In the genomic region with DNA sequence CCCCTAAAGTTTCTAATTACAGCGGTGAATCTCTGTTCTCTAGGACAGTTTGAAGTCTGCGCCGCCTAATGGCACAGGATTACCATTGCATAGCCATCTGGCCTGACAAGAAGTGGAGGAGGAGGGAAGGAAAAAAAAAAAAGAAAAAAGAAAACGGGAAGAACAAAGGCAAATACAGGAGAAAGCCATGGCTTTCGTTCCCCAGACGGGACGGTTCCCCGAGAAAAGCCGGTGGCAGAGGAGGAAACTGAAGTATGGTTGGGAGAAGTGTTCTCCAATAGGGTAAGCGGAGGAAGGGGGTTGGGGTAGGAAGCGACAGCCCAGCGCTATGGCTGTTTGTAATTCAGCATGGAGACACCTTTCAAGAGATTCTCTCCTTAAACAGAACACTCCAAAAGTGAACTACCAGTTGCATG, we compare ENCODE assay signal across 8 cellular contexts.
A peak's percentile ranks its signal among the peaks of the same experiment; 100 is the strongest.
DNase-seq lines count a peak whose midpoint lies in the region; ATAC-seq, FAIRE-seq and TF ChIP-seq lines count a peak whose summit lies in the region.

No MANE protein-coding gene starts in this region.

- no peaks in the 10 kb centered on the region for H3K9me3 ChIP-seq in GM12878 (replicated peaks; ENCODE audit: control insufficient read depth, insufficient read depth, low read length)
- H3K9me3 ChIP-seq in iPS-20b (ENCODE audit: insufficient read depth, low read depth, low read length) = no peaks in the 10 kb centered on the region
- H3K9me3 ChIP-seq in sigmoid colon = no peaks in the 10 kb centered on the region

- no peaks in the 10 kb centered on the region for H4K20me1 ChIP-seq in GM12878 (ENCODE audit: control insufficient read depth, insufficient read depth)

- peak overlapping the region; percentile 69 for H3K4me3 ChIP-seq in GM12878
- peak overlapping the region; percentile 90 for H3K4me3 ChIP-seq in iPS-20b (ENCODE audit: low read length)
- H3K4me3 ChIP-seq in sigmoid colon = peak overlapping the region; percentile 35 to 54 (median 50)

- TSS peak; percentile 69 for BruUV-seq in GM12878 (replicated peaks; lab: Mats Ljungman, UMichigan)

- CTCF ChIA-PET in RWPE1 (lab: Yijun Ruan, JAX) = interaction anchor here (0.5 to 0.7 kb wide), 3 partner anchors 16 to 62 kb away, joined by 3 read pairs; no protein-coding TSS in a partner anchor
- CTCF ChIA-PET in GM12878 (lab: Yijun Ruan, JAX) = interaction anchor here (0.8 to 2.4 kb wide), 9 partner anchors 14 to 309 kb away, joined by 3 to 13 read pairs (median 4); a partner anchor contains a TSS

- H3K36me3 ChIP-seq in GM12878 (ENCODE audit: control insufficient read depth in 2 of 2, insufficient read depth in 2 of 2, low read length in 1 of 2) (no peaks in the 10 kb centered on the region), iPS-20b (ENCODE audit: insufficient read depth, low read depth, low read length) (peaks cover 4% of the 10 kb centered on the region; the same call in 1 of the 2 replicates), sigmoid colon (no peaks in the 10 kb centered on the region)

- WGBS in GM12878 (ENCODE audit: insufficient coverage, insufficient replicate concordance, low lambda C conversion rate, missing lambda C conversion rate) = 21% methylated on average over 11 of the region's 12 CpGs
- WGBS in sigmoid colon, 2 donors = 0% methylated on average over 12 of the region's 12 CpGs

- DNase-seq in D341Med (ENCODE audit: low spot score) = peak; percentile 40
- DNase-seq in RWPE1 (ENCODE audit: low spot score) = peak; percentile 24
- peak; percentile 30 for DNase-seq in GM12878 (ENCODE audit: low read depth, low spot score)
- peak; percentile 59 for DNase-seq in sigmoid colon
- no peak for DNase-seq in activated CD4-positive, CD25-positive, alpha-beta regulatory T cell treated with anti-CD3 and anti-CD28 coated beads, Interleukin-2, amount 50 U/mL, for 72 hours

- H3K27ac ChIP-seq in RWPE1 (no peak overlapping the region), GM12878 (ENCODE audit: control insufficient read depth, insufficient read depth) (peak overlapping the region; percentile 38), iPS-20b (ENCODE audit: low read length) (no peak overlapping the region), sigmoid colon (peak overlapping the region; percentile 72 to 80 (median 76))

- peak; percentile 56 for TF ChIP-seq CTCF in RWPE1 (conservative IDR thresholded peaks at IDR 0.05; ENCODE audit: low read depth)
- TF ChIP-seq CTCF in GM12878 (IDR thresholded peaks at IDR 0.05 in 2 of 3, conservative IDR thresholded peaks at IDR 0.05 in 1 of 3; ENCODE audit: control insufficient read depth in 2 of 3, extremely low read depth in 1 of 3, insufficient read depth in 1 of 3, low read depth in 3 of 3, low read length in 3 of 3) = peak; percentile 51 to 67 (median 63)
- peak; percentile 20 to 51 (median 36) for TF ChIP-seq CTCF in sigmoid colon (IDR thresholded peaks at IDR 0.05)

- SMC1A ChIA-PET in GM12878 (lab: Charles Lee; ENCODE audit: uncharacterized antibody, unreplicated experiment) = interaction anchor here (1.1 to 2.2 kb wide), 3 partner anchors 74 to 244 kb away, joined by 3 to 10 read pairs (median 4); a partner anchor contains a TSS

- intact Hi-C loops in GM12878 (cut with micrococcal nuclease; ENCODE audit: unreplicated experiment) = loop anchor here (2.0 kb wide), 3 partner anchors 82 to 312 kb away; a partner anchor contains a TSS
- intact Hi-C loops in sigmoid colon (cut with DNase I) = loop anchor here (5.0 kb wide), 1 partner anchor 314 kb away; a partner anchor contains a TSS

- TF ChIP-seq RAD21 in GM12878 (IDR thresholded peaks at IDR 0.05; ENCODE audit: insufficient read depth, low read depth, low read length) = peak; percentile 48; the same call in 1 of the 2 replicates

- in situ Hi-C loops in GM12878 (cut with MboI) = loop anchor here (5.0 kb wide), 1 partner anchor 309 kb away; no protein-coding TSS in a partner anchor

- TF ChIP-seq POLR2A in GM12878 (IDR thresholded peaks at IDR 0.05; ENCODE audit: low read depth, low read length) (no peak), sigmoid colon (IDR thresholded peaks at IDR 0.05) (no peak)

- H2AFZ ChIP-seq in GM12878 (ENCODE audit: control insufficient read depth, low read depth, low read length) = peak overlapping the region; percentile 73

- no peak for FAIRE-seq in GM12878 (lab: Jason Lieb, UNC)

- H3K9ac ChIP-seq in GM12878 (ENCODE audit: control insufficient read depth, insufficient read depth, low read length) = peak overlapping the region; percentile 49
- H3K9ac ChIP-seq in iPS-20b (ENCODE audit: low read depth, low read length) = peak overlapping the region; percentile 89; the same call in 1 of the 2 replicates

- ATAC-seq in GM19438 (IDR thresholded peaks at IDR 0.05; ENCODE audit: low read depth, unreplicated experiment) (peak; percentile 56), HG03469 (IDR thresholded peaks at IDR 0.05; ENCODE audit: unreplicated experiment) (peak; percentile 43), GM12878 (peak; percentile 80)

- TF ChIP-seq EP300 in GM12878 (IDR thresholded peaks at IDR 0.05; ENCODE audit: borderline replicate concordance in 1 of 2, control insufficient read depth in 1 of 2, low read depth in 2 of 2, low read length in 2 of 2) (no peak), sigmoid colon (IDR thresholded peaks at IDR 0.05) (no peak)

- H3K27me3 ChIP-seq in GM12878 (replicated peaks in 1 of 2; ENCODE audit: control insufficient read depth in 2 of 2, insufficient read depth in 2 of 2, low read length in 1 of 2) (no peaks in the 10 kb centered on the region), iPS-20b (ENCODE audit: insufficient read depth, low read length) (peaks cover 8% of the 10 kb centered on the region; the same call in 1 of the 2 replicates), sigmoid colon (no peaks in the 10 kb centered on the region)

- H3K4me2 ChIP-seq in GM12878 (ENCODE audit: control insufficient read depth, insufficient read depth) = peak overlapping the region; percentile 41; the same call in 1 of the 2 replicates

- RAD21 ChIA-PET in GM12878 (lab: Charles Lee; ENCODE audit: unreplicated experiment) = interaction anchor here (1.2 to 1.9 kb wide), 4 partner anchors 81 to 314 kb away, joined by 4 to 11 read pairs (median 6); a partner anchor contains a TSS

- POLR2A ChIA-PET in RWPE1 (lab: Yijun Ruan, JAX; ENCODE audit: low non-redundant PET) = interaction anchor here (0.7 kb wide), 1 partner anchor 311 kb away, joined by 5 read pairs; a partner anchor contains a TSS
- POLR2A ChIA-PET in GM12878 (lab: Charles Lee) = interaction anchor here (0.7 to 1.7 kb wide), 4 partner anchors 29 to 312 kb away, joined by 3 to 9 read pairs (median 5); a partner anchor contains a TSS

- H3K79me2 ChIP-seq in GM12878 (ENCODE audit: control insufficient read depth, insufficient read depth, low read length) = no peaks in the 10 kb centered on the region; the same call in none of the 2 replicates

- H3K4me1 ChIP-seq in GM12878 (ENCODE audit: control insufficient read depth, insufficient read depth, low read length) (no peaks in the 10 kb centered on the region), iPS-20b (ENCODE audit: insufficient read depth, low read length) (no peaks in the 10 kb centered on the region; the same call in 1 of the 2 replicates), sigmoid colon (peaks cover 0 to 5% (median 0%) of the 10 kb centered on the region in 4 donors)

TF ChIP-seq in GM12878, 131 proteins besides CTCF, POLR2A, EP300 and RAD21 (continues in another document):
- TF ChIP-seq, protein P1, sequence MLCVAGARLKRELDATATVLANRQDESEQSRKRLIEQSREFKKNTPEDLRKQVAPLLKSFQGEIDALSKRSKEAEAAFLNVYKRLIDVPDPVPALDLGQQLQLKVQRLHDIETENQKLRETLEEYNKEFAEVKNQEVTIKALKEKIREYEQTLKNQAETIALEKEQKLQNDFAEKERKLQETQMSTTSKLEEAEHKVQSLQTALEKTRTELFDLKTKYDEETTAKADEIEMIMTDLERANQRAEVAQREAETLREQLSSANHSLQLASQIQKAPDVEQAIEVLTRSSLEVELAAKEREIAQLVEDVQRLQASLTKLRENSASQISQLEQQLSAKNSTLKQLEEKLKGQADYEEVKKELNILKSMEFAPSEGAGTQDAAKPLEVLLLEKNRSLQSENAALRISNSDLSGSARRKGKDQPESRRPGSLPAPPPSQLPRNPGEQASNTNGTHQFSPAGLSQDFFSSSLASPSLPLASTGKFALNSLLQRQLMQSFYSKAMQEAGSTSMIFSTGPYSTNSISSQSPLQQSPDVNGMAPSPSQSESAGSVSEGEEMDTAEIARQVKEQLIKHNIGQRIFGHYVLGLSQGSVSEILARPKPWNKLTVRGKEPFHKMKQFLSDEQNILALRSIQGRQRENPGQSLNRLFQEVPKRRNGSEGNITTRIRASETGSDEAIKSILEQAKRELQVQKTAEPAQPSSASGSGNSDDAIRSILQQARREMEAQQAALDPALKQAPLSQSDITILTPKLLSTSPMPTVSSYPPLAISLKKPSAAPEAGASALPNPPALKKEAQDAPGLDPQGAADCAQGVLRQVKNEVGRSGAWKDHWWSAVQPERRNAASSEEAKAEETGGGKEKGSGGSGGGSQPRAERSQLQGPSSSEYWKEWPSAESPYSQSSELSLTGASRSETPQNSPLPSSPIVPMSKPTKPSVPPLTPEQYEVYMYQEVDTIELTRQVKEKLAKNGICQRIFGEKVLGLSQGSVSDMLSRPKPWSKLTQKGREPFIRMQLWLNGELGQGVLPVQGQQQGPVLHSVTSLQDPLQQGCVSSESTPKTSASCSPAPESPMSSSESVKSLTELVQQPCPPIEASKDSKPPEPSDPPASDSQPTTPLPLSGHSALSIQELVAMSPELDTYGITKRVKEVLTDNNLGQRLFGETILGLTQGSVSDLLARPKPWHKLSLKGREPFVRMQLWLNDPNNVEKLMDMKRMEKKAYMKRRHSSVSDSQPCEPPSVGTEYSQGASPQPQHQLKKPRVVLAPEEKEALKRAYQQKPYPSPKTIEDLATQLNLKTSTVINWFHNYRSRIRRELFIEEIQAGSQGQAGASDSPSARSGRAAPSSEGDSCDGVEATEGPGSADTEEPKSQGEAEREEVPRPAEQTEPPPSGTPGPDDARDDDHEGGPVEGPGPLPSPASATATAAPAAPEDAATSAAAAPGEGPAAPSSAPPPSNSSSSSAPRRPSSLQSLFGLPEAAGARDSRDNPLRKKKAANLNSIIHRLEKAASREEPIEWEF (IDR thresholded peaks at IDR 0.05; ENCODE audit: insufficient replicate concordance, low read depth, low read length) = no peak

Comparison
In these comparisons a context has a peak if more than half of its experiments do, and no peak if none do; other contexts are left out.
1. H3K27ac ChIP-seq: peak in GM12878 (single experiment) and sigmoid colon (4 of 4); none in RWPE1 (single experiment) and iPS-20b (single experiment).
2. Peak in every context shown above with its lines, with median percentiles within 50 percentile points of each other: ATAC-seq, CTCF ChIP-seq and H3K4me3 ChIP-seq.